ENCODE assay signal across 31 cellular contexts in genomic region chr1:175833502-175833901, GRCh38.
"Had no signal": no experiment of that assay in that cellular context is flagged by ENCODE, and none has a peak within 500 bp of the region (broad histone marks: within the 10 kb centered on the region; RNA-seq: fewer than 3 reads in every experiment).

No MANE protein-coding gene starts in this region.

- H3K36me3 Mint-ChIP-seq: naive thymus-derived CD4-positive, alpha-beta T cell; neural progenitor cell; stimulated activated memory B cell treated with anti-CD40 and anti-IgM and Interleukin-4, amounts not matched to agents 10 μg/mL and 1 μg/mL and 100 μg/mL, for 72 hours had no signal

- H3K4me3 ChIP-seq: dorsolateral prefrontal cortex, esophagus muscularis mucosa, gastroesophageal sphincter, heart left ventricle, hepatocyte, lung, neural progenitor cell, ovary, psoas muscle, sigmoid colon, spleen, testis, tibial artery, upper lobe of left lung, uterus had no signal

- H3K9me3 ChIP-seq: esophagus muscularis mucosa, gastroesophageal sphincter, ovary, psoas muscle, sigmoid colon, testis, tibial artery, upper lobe of left lung, uterus had no signal

- H3K4me1 ChIP-seq: esophagus muscularis mucosa, foreskin keratinocyte, gastroesophageal sphincter, heart left ventricle, neural progenitor cell, psoas muscle, sigmoid colon, spleen, testis, tibial artery, upper lobe of left lung, uterus had no signal

- H3K36me3 ChIP-seq: esophagus muscularis mucosa, gastroesophageal sphincter, heart left ventricle, neural progenitor cell, ovary, sigmoid colon, spleen, tibial artery, upper lobe of left lung, uterus had no signal

- H3K4me2 ChIP-seq: hepatocyte, neural progenitor cell had no signal

- H3K27me3 Mint-ChIP-seq: stimulated activated memory B cell treated with anti-CD40 and anti-IgM and Interleukin-4, amounts not matched to agents 10 μg/mL and 1 μg/mL and 100 μg/mL, for 72 hours had no signal

- ATAC-seq: foreskin keratinocyte; gastroesophageal sphincter; heart left ventricle; left lobe of liver; naive thymus-derived CD4-positive, alpha-beta T cell; psoas muscle; right cardiac atrium; stimulated activated memory B cell treated with anti-CD40 and anti-IgM and Interleukin-4, amounts not matched to agents 10 μg/mL and 1 μg/mL and 100 μg/mL, for 72 hours; stimulated activated naive CD8-positive, alpha-beta T cell treated with anti-CD3 and anti-CD28 coated beads, Interleukin-15, Interleukin-2, amounts not matched to agents 100 U/mL and 50 U/mL, for 24 hours had no signal

- H3K79me2 ChIP-seq: hepatocyte had no signal

- DNase-seq: dorsolateral prefrontal cortex; effector CD8-positive, alpha-beta T cell; foreskin keratinocyte; heart left ventricle; kidney; midbrain; naive thymus-derived CD4-positive, alpha-beta T cell; ovary; posterior cingulate gyrus; psoas muscle; right cardiac atrium; sigmoid colon; spleen; stimulated activated CD4-positive, alpha-beta T cell treated with anti-CD3 and anti-CD28 coated beads, Interleukin-4, amount 100 ng/mL, for 4 hours; stimulated activated naive CD8-positive, alpha-beta T cell treated with anti-CD3 and anti-CD28 coated beads, Interleukin-15, Interleukin-2, amounts not matched to agents 100 U/mL and 50 U/mL, for 24 hours; substantia nigra; testis; tibial artery; upper lobe of left lung; uterus had no signal

- H3K27me3 ChIP-seq: dorsolateral prefrontal cortex, gastroesophageal sphincter, hepatocyte, neural progenitor cell, ovary, sigmoid colon, testis, tibial artery, upper lobe of left lung, uterus had no signal

- H3K4me3 Mint-ChIP-seq: memory B cell; naive thymus-derived CD4-positive, alpha-beta T cell; nephron; neural progenitor cell; stimulated activated memory B cell treated with anti-CD40 and anti-IgM and Interleukin-4, amounts not matched to agents 10 μg/mL and 1 μg/mL and 100 μg/mL, for 72 hours had no signal

- H3K4me1 Mint-ChIP-seq: memory B cell; naive thymus-derived CD4-positive, alpha-beta T cell; nephron; stimulated activated memory B cell treated with anti-CD40 and anti-IgM and Interleukin-4, amounts not matched to agents 10 μg/mL and 1 μg/mL and 100 μg/mL, for 72 hours had no signal

- H2AFZ ChIP-seq: hepatocyte, neural progenitor cell had no signal

- FAIRE-seq: colon, endothelial cell of umbilical vein, kidney had no signal

- H3K27ac Mint-ChIP-seq: memory B cell; naive thymus-derived CD4-positive, alpha-beta T cell; nephron; neural progenitor cell; stimulated activated memory B cell treated with anti-CD40 and anti-IgM and Interleukin-4, amounts not matched to agents 10 μg/mL and 1 μg/mL and 100 μg/mL, for 72 hours had no signal

- H3K9ac ChIP-seq: neural progenitor cell had no signal

- H3K27ac ChIP-seq: dorsolateral prefrontal cortex, esophagus muscularis mucosa, foreskin keratinocyte, gastroesophageal sphincter, heart left ventricle, hepatocyte, neural progenitor cell, ovary, psoas muscle, sigmoid colon, spleen, testis, tibial artery, upper lobe of left lung, uterus had no signal
